8 cellular contexts compared by ENCODE assay signal in the genomic region with DNA sequence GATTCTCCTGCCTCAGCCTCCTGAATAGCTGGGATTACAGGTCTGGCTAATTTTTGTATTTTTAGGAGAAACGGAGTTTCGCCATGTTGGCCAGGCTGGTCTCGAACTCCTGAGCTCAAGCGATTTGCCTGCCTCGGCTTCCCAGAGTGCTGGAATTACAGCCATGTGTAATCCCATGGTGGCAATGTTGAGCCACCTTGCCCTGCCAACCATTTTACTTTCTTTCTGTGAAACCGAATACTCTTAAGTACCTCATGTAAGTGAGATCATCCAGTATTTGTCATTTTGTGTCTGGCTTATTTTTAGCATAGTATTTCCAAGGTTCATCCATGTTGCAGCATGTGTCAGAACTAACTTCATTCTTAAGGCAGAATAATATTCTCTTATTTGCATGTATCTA. TPM values are rescaled to one million over a fixed set of nuclear protein-coding genes. Genes with fewer than 3 reads are reported as not detected.
DNase-seq lines count a peak whose midpoint lies in the region; FAIRE-seq and TF ChIP-seq lines count a peak whose summit lies in the region.

No MANE protein-coding gene starts in this region.

- H3K36me3 ChIP-seq in Peyer's patch: no peaks in the 10 kb centered on the region
- H3K36me3 ChIP-seq in endothelial cell of umbilical vein (ENCODE audit: control insufficient read depth in 2 of 2, extremely low read depth in 1 of 2, insufficient read depth in 2 of 2, low read length in 2 of 2): no peaks in the 10 kb centered on the region
- H3K36me3 ChIP-seq in Karpas-422 (ENCODE audit: insufficient read depth, low read length): peaks cover 29% of the 10 kb centered on the region

- CTCF ChIA-PET in endothelial cell of umbilical vein (lab: Charles Lee): interaction anchor here (1.2 kb wide), 1 partner anchor 21 kb away, joined by 4 read pairs; no protein-coding TSS in a partner anchor
- CTCF ChIA-PET in HEK293T (lab: Yijun Ruan, JAX): interaction anchor here (0.8 kb wide), 1 partner anchor 130 kb away, joined by 4 read pairs; no protein-coding TSS in a partner anchor

- FAIRE-seq in endothelial cell of umbilical vein (lab: Jason Lieb, UNC): no peak

- H3K4me2 ChIP-seq in endothelial cell of umbilical vein (ENCODE audit: insufficient read depth, low read length) (peak overlapping the region; percentile 49), Karpas-422 (ENCODE audit: low read depth, low read length, poor library complexity, severe bottlenecking) (no peak overlapping the region)

- TF ChIP-seq CTCF in Peyer's patch (IDR thresholded peaks at IDR 0.05) (no peak), endothelial cell of umbilical vein (IDR thresholded peaks at IDR 0.05; ENCODE audit: extremely low read depth in 1 of 2, insufficient read depth in 1 of 2, low read depth in 1 of 2, low read length in 2 of 2) (no peak)

- intact Hi-C loops in endothelial cell of umbilical vein (cut with micrococcal nuclease): loop anchor here (1.0 kb wide), 2 partner anchors 8 to 21 kb away; a partner anchor contains a TSS

- no peaks in the 10 kb centered on the region for H3K9me3 ChIP-seq in Peyer's patch
- no peaks in the 10 kb centered on the region for H3K9me3 ChIP-seq in endothelial cell of umbilical vein (replicated peaks; ENCODE audit: control insufficient read depth, insufficient read depth, low read length)
- H3K9me3 ChIP-seq in Karpas-422 (ENCODE audit: low read length): no peaks in the 10 kb centered on the region

- H3K9me2 ChIP-seq in Karpas-422 (replicated peaks; ENCODE audit: insufficient read depth, low read length): no peaks in the 10 kb centered on the region

- H3K4me3 ChIP-seq in Peyer's patch (no peak overlapping the region), endothelial cell of umbilical vein (replicated peaks in 1 of 3; ENCODE audit: insufficient read depth in 1 of 3, low read depth in 1 of 3, low read length in 3 of 3) (no peak overlapping the region), Karpas-422 (ENCODE audit: low read length) (no peak overlapping the region)

- peak overlapping the region; percentile 5 to 75 (median 40) for H3K27ac ChIP-seq in Peyer's patch
- H3K27ac ChIP-seq in endothelial cell of umbilical vein (ENCODE audit: insufficient read depth, low read depth, low read length): peak overlapping the region; percentile 76
- H3K27ac ChIP-seq in Karpas-422 (ENCODE audit: low read length): no peak overlapping the region

- peaks cover 36% of the 10 kb centered on the region for H4K20me1 ChIP-seq in endothelial cell of umbilical vein (replicated peaks; ENCODE audit: control insufficient read depth, extremely low read depth, insufficient read depth, low read length)
- peaks cover 82% of the 10 kb centered on the region for H4K20me1 ChIP-seq in Karpas-422 (ENCODE audit: insufficient read depth, low read depth, low read length)

- H2AFZ ChIP-seq in endothelial cell of umbilical vein (ENCODE audit: low read depth, low read length): no peak overlapping the region
- H2AFZ ChIP-seq in Karpas-422 (ENCODE audit: low read length): no peak overlapping the region

- H3K79me2 ChIP-seq in endothelial cell of umbilical vein (ENCODE audit: control insufficient read depth, insufficient read depth, low read length) (peaks cover 98% of the 10 kb centered on the region), Karpas-422 (ENCODE audit: low read length) (peaks cover 99% of the 10 kb centered on the region)

- H3K9ac ChIP-seq in endothelial cell of umbilical vein (replicated peaks; ENCODE audit: extremely low read depth, insufficient read depth, low read length) (peak overlapping the region; percentile 53), Karpas-422 (ENCODE audit: low read length) (no peak overlapping the region)

- H3K4me1 ChIP-seq in Peyer's patch (peaks cover 4 to 92% (median 54%) of the 10 kb centered on the region in 4 donors), endothelial cell of umbilical vein (ENCODE audit: control insufficient read depth, extremely low read depth, insufficient read depth, low read length) (peaks cover 72% of the 10 kb centered on the region), Karpas-422 (ENCODE audit: low read length) (peaks cover 14% of the 10 kb centered on the region)

- H3K27me3 ChIP-seq in Peyer's patch: no peaks in the 10 kb centered on the region
- no peaks in the 10 kb centered on the region for H3K27me3 ChIP-seq in endothelial cell of umbilical vein (ENCODE audit: control insufficient read depth in 2 of 2, insufficient read depth in 2 of 2, low read length in 2 of 2)
- H3K27me3 ChIP-seq in Karpas-422 (ENCODE audit: low read length): no peaks in the 10 kb centered on the region

- dilution Hi-C loops in endothelial cell of umbilical vein (cut with MboI; ENCODE audit: extremely low pct_ligation_motif_present, low sequenced_read_pairs): no loop called here

- DNase-seq in Daoy (ENCODE audit: low read depth) (peak; percentile 80), Peyer's patch (no peak), endothelial cell of umbilical vein (ENCODE audit: low read depth, low spot score) (no peak), renal cortical epithelial cell (ENCODE audit: low read depth) (peak; percentile 50), Karpas-422 (no peak), midbrain (lab: John Stamatoyannopoulos, UW) (no peak), NCI-H345 treated with DMSO at 0.1 percent for 48 hours (lab: John Stamatoyannopoulos, UW; ENCODE audit: unreplicated experiment) (no peak), HEK293T (ENCODE audit: extremely low spot score) (no peak)

- POLR2A ChIA-PET in endothelial cell of umbilical vein (lab: Charles Lee) (no interaction called here), HEK293T (lab: Yijun Ruan, JAX) (no interaction called here)

- BruUV-seq in endothelial cell of umbilical vein (replicated peaks; lab: Mats Ljungman, UMichigan): no TSS peak

- H3K9me1 ChIP-seq in endothelial cell of umbilical vein (replicated peaks; ENCODE audit: control insufficient read depth, extremely low read depth, insufficient read depth, low read length): no peaks in the 10 kb centered on the region

- TF ChIP-seq POLR2A in Peyer's patch (IDR thresholded peaks at IDR 0.05) (no peak), endothelial cell of umbilical vein (IDR thresholded peaks at IDR 0.05; ENCODE audit: low read depth, low read length) (no peak)

TF ChIP-seq in endothelial cell of umbilical vein, 7 proteins besides CTCF, POLR2A, EP300 and RAD21:
- TF ChIP-seq FOS (IDR thresholded peaks at IDR 0.05; ENCODE audit: borderline replicate concordance, insufficient read depth, low read length): no peak

TF ChIP-seq in HEK293T, 16 proteins besides CTCF, POLR2A, EP300 and RAD21:
- TF ChIP-seq SUZ12 (IDR thresholded peaks at IDR 0.05) (no peak), LEF1 (IDR thresholded peaks at IDR 0.05; ENCODE audit: borderline replicate concordance) (no peak), SP1 (IDR thresholded peaks at IDR 0.05) (no peak), L3MBTL2 (conservative IDR thresholded peaks at IDR 0.05) (no peak), NFRKB (IDR thresholded peaks at IDR 0.05) (no peak), FOXA1 (IDR thresholded peaks at IDR 0.05) (no peak), FOXK2 (IDR thresholded peaks at IDR 0.05) (no peak)

RNA-seq across cellular contexts. Expression of a gene that starts 8.2 kb away (rescaled TPM):
- total RNA-seq in Daoy (2014; rRNA removed; shearing (Covaris generic)): 54.0 and 83.5 TPM in 2 replicates
- total RNA-seq in Peyer's patch (100 to 1,000 TPM; 109 to 174 (median 149) TPM), endothelial cell of umbilical vein (248 and 256 TPM in 2 replicates), renal cortical epithelial cell (30.2 and 172 TPM in 2 replicates)
- 35.6 and 38.5 TPM in 2 replicates for polyA plus RNA-seq in endothelial cell of umbilical vein
- polyA plus RNA-seq in endothelial cell of umbilical vein (2011; cell fraction: cytosol; rRNA removed): 47.2 and 56.3 TPM in 2 replicates
- polyA plus RNA-seq in endothelial cell of umbilical vein (2011; cell fraction: nucleus; rRNA removed): 186 and 194 TPM in 2 replicates
- polyA plus RNA-seq in endothelial cell of umbilical vein (2012): 126 and 147 TPM in 2 replicates
- polyA minus RNA-seq in endothelial cell of umbilical vein: 142 and 143 TPM in 2 replicates
- polyA minus RNA-seq in endothelial cell of umbilical vein (2011; cell fraction: cytosol; rRNA and poly(A)+ RNA removed): 62.0 TPM
- 93.2 and 110 TPM in 2 replicates for polyA minus RNA-seq in endothelial cell of umbilical vein (2011; cell fraction: nucleus; rRNA and poly(A)+ RNA removed)
- total RNA-seq in Karpas-422 (2014; rRNA removed; shearing (Covaris generic); ENCODE audit: low replicate concordance): 83.8 and 87.6 TPM in 2 replicates

Comparison
In these comparisons a context has a peak if more than half of its experiments do, and no peak if none do; other contexts are left out.
1. DNase-seq: peak in Daoy (single experiment) and renal cortical epithelial cell (single experiment); none in Peyer's patch (0 of 3), endothelial cell of umbilical vein (single experiment), Karpas-422 (single experiment), midbrain (single experiment), NCI-H345 treated with DMSO at 0.1 percent for 48 hours (single experiment) and HEK293T (single experiment).